Comparison of ENCODE assay signal across 1 cellular context in genomic region chr7:138460176-138460648, GRCh38.
TF ChIP-seq lines count a peak whose summit lies in the region.

TRIM24 (plus strand) TSS chr7:138460259; CDS start chr7:138460549, 290 bp downstream.

TF ChIP-seq in HEK293, 187 proteins besides CTCF, POLR2A, EP300 and RAD21 (continued from another document):
- no peak; the same call in 1 of the 2 replicates for TF ChIP-seq PBX3 (CRISPR knock-in tag; IDR thresholded peaks at IDR 0.05)
- TF ChIP-seq SP7 (tag by site-specific recombination; IDR thresholded peaks at IDR 0.05): peak; percentile 66; the same call in 1 of the 2 replicates
- peak; percentile 70 for TF ChIP-seq ZBTB11 (tag by site-specific recombination; conservative IDR thresholded peaks at IDR 0.05; ENCODE audit: low read depth)
